Comparison of ENCODE assay signal across 11 cellular contexts in genomic region chr21:37458669-37459276, GRCh38.
DNase-seq lines count a peak whose midpoint lies in the region; ATAC-seq and TF ChIP-seq lines count a peak whose summit lies in the region.
"Had no signal": no experiment of that assay in that cellular context is flagged by ENCODE, and none has a peak within 500 bp of the region (broad histone marks: within the 10 kb centered on the region; RNA-seq: fewer than 3 reads in every experiment).

No MANE protein-coding gene starts in this region.

- peak in 3 of 4 donors; percentile 28 to 43 (median 37) for ATAC-seq in heart left ventricle
- ATAC-seq in activated CD8-positive, alpha-beta T cell treated with anti-CD3 and anti-CD28 coated beads, Interleukin-2, amount 10 ng/mL, durations not matched to agents 7 days and 5 days: no peak
- no peak for ATAC-seq in HG02623 (IDR thresholded peaks at IDR 0.05; ENCODE audit: unreplicated experiment)
- no peak for ATAC-seq in GM18873 (IDR thresholded peaks at IDR 0.05; ENCODE audit: low FRiP score, unreplicated experiment)

- TF ChIP-seq CTCF in heart left ventricle (IDR thresholded peaks at IDR 0.05) (no peak), Peyer's patch (IDR thresholded peaks at IDR 0.05) (no peak)

- peak overlapping the region; percentile 53 for H3K27ac Mint-ChIP-seq in activated CD8-positive, alpha-beta T cell treated with anti-CD3 and anti-CD28 coated beads, Interleukin-2, amount 10 ng/mL, durations not matched to agents 7 days and 5 days

- POLR2A ChIA-PET in activated CD8-positive, alpha-beta T cell treated with anti-CD3 and anti-CD28 coated beads, Interleukin-2, amount 10 ng/mL, durations not matched to agents 7 days and 5 days (lab: Charles Lee): no interaction called here

- no peaks in the 10 kb centered on the region for H3K9me3 Mint-ChIP-seq in activated CD8-positive, alpha-beta T cell treated with anti-CD3 and anti-CD28 coated beads, Interleukin-2, amount 10 ng/mL, durations not matched to agents 7 days and 5 days (ENCODE audit: insufficient read depth)

- H3K9me3 ChIP-seq in heart left ventricle (no peaks in the 10 kb centered on the region), thymus (ENCODE audit: control insufficient read depth) (no peaks in the 10 kb centered on the region), Peyer's patch (no peaks in the 10 kb centered on the region)

- H3K27me3 Mint-ChIP-seq in activated CD8-positive, alpha-beta T cell treated with anti-CD3 and anti-CD28 coated beads, Interleukin-2, amount 10 ng/mL, durations not matched to agents 7 days and 5 days (ENCODE audit: low read depth): no peaks in the 10 kb centered on the region

- H3K27me3 ChIP-seq in heart left ventricle (no peaks in the 10 kb centered on the region), thymus (ENCODE audit: control insufficient read depth, insufficient read depth) (no peaks in the 10 kb centered on the region), Peyer's patch (no peaks in the 10 kb centered on the region)
- H3K27me3 ChIP-seq: dorsolateral prefrontal cortex had no signal

- H3K4me3 ChIP-seq in heart left ventricle: no peak overlapping the region
- H3K4me3 ChIP-seq in thymus (ENCODE audit: low read length): no peak overlapping the region
- no peak overlapping the region for H3K4me3 ChIP-seq in Peyer's patch
- H3K4me3 ChIP-seq: dorsolateral prefrontal cortex had no signal

- H3K27ac ChIP-seq in heart left ventricle (peak overlapping the region in 6 of 12 donors; percentile 13 to 51 (median 30)), thymus (ENCODE audit: low read depth) (peak overlapping the region; percentile 65), Peyer's patch (no peak overlapping the region)
- H3K27ac ChIP-seq: RWPE1 had no signal

- DNase-seq in heart left ventricle: no peak
- no peak for DNase-seq in cardiac septum (ENCODE audit: low spot score)
- DNase-seq in activated CD8-positive, alpha-beta T cell treated with anti-CD3 and anti-CD28 coated beads, Interleukin-2, amount 10 ng/mL, durations not matched to agents 7 days and 5 days: no peak
- peak; percentile 53 for DNase-seq in left kidney (ENCODE audit: low read depth, low spot score)
- DNase-seq in Peyer's patch: no peak
- DNase-seq: dorsolateral prefrontal cortex, NCI-H187 treated with DMSO at 0.1 percent for 48 hours had no signal

- WGBS in heart left ventricle, 4 donors: 29 to 46% (median 41%) methylated on average over 7 of the region's 7 CpGs
- 69% methylated on average over 7 of the region's 7 CpGs for WGBS in thymus

- H3K4me1 Mint-ChIP-seq in activated CD8-positive, alpha-beta T cell treated with anti-CD3 and anti-CD28 coated beads, Interleukin-2, amount 10 ng/mL, durations not matched to agents 7 days and 5 days (ENCODE audit: low read depth): peaks cover 71% of the 10 kb centered on the region

- intact Hi-C loops in heart left ventricle (cut with DNase I) (loop anchor here in 4 of 10 donors (10.0 kb wide), 1 partner anchor 194 kb away; the partner anchor contains the start of gene VPS26C (in 4 of the 4)), cardiac septum (cut with DNase I) (no loop called here)

- CTCF ChIA-PET in activated CD8-positive, alpha-beta T cell treated with anti-CD3 and anti-CD28 coated beads, Interleukin-2, amount 10 ng/mL, durations not matched to agents 7 days and 5 days (lab: Charles Lee): interaction anchor here (1.9 kb wide), 1 partner anchor 12 kb away, joined by 10 read pairs; no protein-coding TSS in a partner anchor

- TF ChIP-seq POLR2A in heart left ventricle (IDR thresholded peaks at IDR 0.05) (no peak), Peyer's patch (IDR thresholded peaks at IDR 0.05) (no peak)

- peaks cover 19% of the 10 kb centered on the region for H3K36me3 Mint-ChIP-seq in activated CD8-positive, alpha-beta T cell treated with anti-CD3 and anti-CD28 coated beads, Interleukin-2, amount 10 ng/mL, durations not matched to agents 7 days and 5 days (ENCODE audit: low read depth)

- H3K36me3 ChIP-seq in heart left ventricle (no peaks in the 10 kb centered on the region), thymus (ENCODE audit: control insufficient read depth, insufficient read depth) (peaks cover 14% of the 10 kb centered on the region), Peyer's patch (no peaks in the 10 kb centered on the region)

- H3K4me1 ChIP-seq in heart left ventricle (peaks cover 14 to 97% (median 89%) of the 10 kb centered on the region in 12 donors), thymus (ENCODE audit: control insufficient read depth, insufficient read depth, low read length) (peaks cover 33% of the 10 kb centered on the region), Peyer's patch (peaks cover 0 to 65% (median 7%) of the 10 kb centered on the region in 4 donors)

- H3K4me3 Mint-ChIP-seq in activated CD8-positive, alpha-beta T cell treated with anti-CD3 and anti-CD28 coated beads, Interleukin-2, amount 10 ng/mL, durations not matched to agents 7 days and 5 days: no peak overlapping the region

Comparison
In these comparisons a context has a peak if more than half of its experiments do, and no peak if none do; other contexts are left out.
1. ATAC-seq: peak in heart left ventricle (3 of 4); none in activated CD8-positive, alpha-beta T cell treated with anti-CD3 and anti-CD28 coated beads, Interleukin-2, amount 10 ng/mL, durations not matched to agents 7 days and 5 days (single experiment), HG02623 (single experiment) and GM18873 (single experiment).